Comparison of ENCODE assay signal across 9 cellular contexts in the genomic region with DNA sequence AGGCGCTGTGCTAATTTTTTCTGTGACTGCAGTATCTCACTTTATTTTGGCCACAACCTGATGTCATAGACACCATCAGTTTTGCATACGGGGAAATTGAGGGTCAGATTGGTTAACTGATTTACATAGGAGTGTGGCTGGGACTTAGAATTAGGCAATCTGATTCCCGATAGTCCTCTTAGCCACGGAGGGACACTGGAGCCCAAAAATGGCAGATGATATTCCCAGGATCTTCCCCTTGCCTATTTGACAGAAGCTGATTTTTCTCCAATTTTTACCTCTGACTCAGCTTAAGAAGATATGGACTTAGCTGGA. TPM values are rescaled to one million over a fixed set of nuclear protein-coding genes. Genes with fewer than 3 reads are reported as not detected.
DNase-seq lines count a peak whose midpoint lies in the region; ATAC-seq, FAIRE-seq and TF ChIP-seq lines count a peak whose summit lies in the region.
"Had no signal": no experiment of that assay in that cellular context is flagged by ENCODE, and none has a peak within 500 bp of the region (broad histone marks: within the 10 kb centered on the region; RNA-seq: fewer than 3 reads in every experiment).

No MANE protein-coding gene starts in this region.

- POLR2A ChIA-PET in K562 (lab: Yijun Ruan, JAX): interaction anchor here (0.7 to 2.6 kb wide), 7 partner anchors 9 to 439 kb away, joined by 3 to 10 read pairs (median 3); no protein-coding TSS in a partner anchor

- H3K9me1 ChIP-seq in K562 (ENCODE audit: control insufficient read depth, insufficient read depth, low read length): no peaks in the 10 kb centered on the region

- no peak overlapping the region for H3K27ac ChIP-seq in K562 (ENCODE audit: extremely low read depth, low read depth, low read length)

- H3K4me3 ChIP-seq in K562 (peak overlapping the region; percentile 72), mononuclear cell (ENCODE audit: low read length) (peak overlapping the region; percentile 82)

- peak overlapping the region; percentile 88 for H3K4me2 ChIP-seq in K562 (ENCODE audit: insufficient read depth, low read length)

- TF ChIP-seq EP300 in K562 (IDR thresholded peaks at IDR 0.05; ENCODE audit: low read length): no peak

- intact Hi-C loops in K562 (cut with micrococcal nuclease): no loop called here

- ATAC-seq in K562: no peak

- DNase-seq in GF-D8 (lab: John Stamatoyannopoulos, UW) (peak; percentile 1), HuH-7 (ENCODE audit: low spot score) (peak; percentile 36), K562 (ENCODE audit: extremely low read depth in 1 of 4, low spot score in 3 of 4) (no peak), T-helper 9 cell (no peak), epidermal melanocyte (ENCODE audit: insufficient read length, low spot score) (no peak), COR-L47 (lab: John Stamatoyannopoulos, UW) (no peak), superior temporal gyrus (ENCODE audit: extremely low spot score) (no peak)

- H3K27me3 ChIP-seq in K562 (ENCODE audit: control insufficient read depth in 2 of 2, insufficient read depth in 2 of 2, low read length in 2 of 2): no peaks in the 10 kb centered on the region
- H3K27me3 ChIP-seq in mononuclear cell (ENCODE audit: insufficient read depth, low read length): no peaks in the 10 kb centered on the region

- no peaks in the 10 kb centered on the region for H3K36me3 ChIP-seq in K562 (ENCODE audit: control insufficient read depth, insufficient read depth, low read length)

- H3K9ac ChIP-seq in K562 (ENCODE audit: insufficient read depth in 1 of 2, low read depth in 2 of 2, low read length in 2 of 2): peak overlapping the region; percentile 53 to 57; a peak in 2 of 4 replicates

- no peak for TF ChIP-seq CTCF in K562 (IDR thresholded peaks at IDR 0.05 in 2 of 3, conservative IDR thresholded peaks at IDR 0.05 in 1 of 3; ENCODE audit: insufficient read depth in 2 of 3, low read depth in 1 of 3, low read length in 3 of 3)

- H3K9me3 ChIP-seq in K562 (replicated peaks; ENCODE audit: control insufficient read depth, insufficient read depth, low read depth, low read length): no peaks in the 10 kb centered on the region
- H3K9me3 ChIP-seq in mononuclear cell (ENCODE audit: low read depth, low read length): no peaks in the 10 kb centered on the region

- H3K4me1 ChIP-seq in K562 (replicated peaks in 1 of 2; ENCODE audit: control insufficient read depth in 2 of 2, insufficient read depth in 2 of 2, low read length in 2 of 2): peaks cover 21 to 33% of the 10 kb centered on the region in 2 experiments
- H3K4me1 ChIP-seq in mononuclear cell (ENCODE audit: insufficient read depth, low read length): peaks cover 26% of the 10 kb centered on the region

- TF ChIP-seq POLR2A in K562 (conservative IDR thresholded peaks at IDR 0.05): no peak

- H4K20me1 ChIP-seq in K562 (replicated peaks; ENCODE audit: control insufficient read depth, insufficient read depth, low read length): peaks cover 6% of the 10 kb centered on the region; the same call in 1 of the 2 replicates

- TF ChIP-seq RAD21 in K562 (CRISPR knock-in tag; conservative IDR thresholded peaks at IDR 0.05 in 1 of 2, IDR thresholded peaks at IDR 0.05 in 1 of 2): no peak

- no peak overlapping the region; the same call in 1 of the 2 replicates for H2AFZ ChIP-seq in K562 (ENCODE audit: low read depth, low read length)

- in situ Hi-C loops in K562 (cut with MboI): no loop called here

- H3K79me2 ChIP-seq in K562 (ENCODE audit: control insufficient read depth, insufficient read depth, low read length): peaks cover 34% of the 10 kb centered on the region

- CTCF ChIA-PET in K562 (lab: Yijun Ruan, JAX; ENCODE audit: low intra/inter-chr PET ratio): no interaction called here

- BruUV-seq in K562 (replicated peaks; lab: Mats Ljungman, UMichigan): no TSS peak

- FAIRE-seq in K562 (lab: Jason Lieb, UNC): no peak

- 5% methylated on average over 4 of the region's 4 CpGs for WGBS in K562 (ENCODE audit: insufficient coverage, low coverage, missing lambda C conversion rate)

TF ChIP-seq in K562, 482 proteins besides CTCF, POLR2A, EP300 and RAD21:
- no peak for TF ChIP-seq MBD2 (IDR thresholded peaks at IDR 0.05; ENCODE audit: borderline replicate concordance, low read depth)
- no peak for TF ChIP-seq ZNF146 (CRISPR knock-in tag; IDR thresholded peaks at IDR 0.05; ENCODE audit: unreplicated experiment)
- no peak for TF ChIP-seq ZNF239 (CRISPR knock-in tag; IDR thresholded peaks at IDR 0.05)
- no peak for TF ChIP-seq ARID2 (IDR thresholded peaks at IDR 0.05)
- no peak for TF ChIP-seq IRF2 (CRISPR knock-in tag; IDR thresholded peaks at IDR 0.05)
- no peak for TF ChIP-seq RBM17 (IDR thresholded peaks at IDR 0.05; ENCODE audit: borderline replicate concordance, low read depth, low read length)
- no peak for TF ChIP-seq SPI1 (IDR thresholded peaks at IDR 0.05; ENCODE audit: borderline replicate concordance, low read depth, low read length)
- no peak for TF ChIP-seq RBM39 (optimal IDR thresholded peaks at IDR 0.05; ENCODE audit: low read depth, low read length)
- TF ChIP-seq ZNF766 (CRISPR knock-in tag; conservative IDR thresholded peaks at IDR 0.05): 0 out of 2 replicates have a peak, but pooled peaks have one; percentile 39
- no peak for TF ChIP-seq ZEB2 (IDR thresholded peaks at IDR 0.05)
- TF ChIP-seq ATF7 (IDR thresholded peaks at IDR 0.05): 0 out of 2 replicates have a peak, but pooled peaks have one; percentile 29
- TF ChIP-seq, protein P1, sequence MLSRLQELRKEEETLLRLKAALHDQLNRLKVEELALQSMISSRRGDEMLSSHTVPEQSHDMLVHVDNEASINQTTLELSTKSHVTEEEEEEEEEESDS (CRISPR knock-in tag; IDR thresholded peaks at IDR 0.05): no peak
- TF ChIP-seq CEBPG (CRISPR knock-in tag; IDR thresholded peaks at IDR 0.05): no peak
- 0 out of 4 replicates have a peak, but pooled peaks of 1 of the 2 experiments have one; percentile 31 for TF ChIP-seq CEBPG (tag; conservative IDR thresholded peaks at IDR 0.05 in 1 of 2, IDR thresholded peaks at IDR 0.05 in 1 of 2)
- TF ChIP-seq PTBP1 (IDR thresholded peaks at IDR 0.05; ENCODE audit: low read depth, low read length): no peak

RNA-seq across cellular contexts. Expression of a gene that starts 1.3 kb away (rescaled TPM):
- total RNA-seq in K562 (2011; cell fraction: chromatin; rRNA removed; ENCODE audit: low replicate concordance): 55.4 and 75.5 TPM in 2 replicates
- total RNA-seq in K562 (2011; cell fraction: nucleolus; rRNA removed): 32.4 and 50.1 TPM in 2 replicates
- total RNA-seq in K562 (2011; cell fraction: nucleoplasm; rRNA removed): 56.6 and 61.7 TPM in 2 replicates
- 16.2 and 22.4 TPM in 2 replicates for total RNA-seq in K562 (2014; rRNA removed)
- total RNA-seq in K562 (2014; rRNA removed; fragmentation: Illumina TruSeq; extraction: Trizol): 21.9 and 26.1 TPM in 2 replicates
- total RNA-seq in K562 (2015; rRNA removed; fragmentation: Illumina TruSeq; extraction: Trizol): 20.8 and 21.7 TPM in 2 replicates
- 21.3 and 24.4 TPM in 2 replicates for total RNA-seq in K562 (2021)
- polyA plus RNA-seq in K562 (2011; rRNA removed): 11.2 and 20.4 TPM in 2 replicates
- polyA plus RNA-seq in K562 (2011; cell fraction: cytosol; rRNA removed): 3.8 and 5.1 TPM in 2 replicates
- 8.6 and 9.4 TPM in 2 replicates for polyA plus RNA-seq in K562 (2011; cell fraction: nucleus; rRNA removed)
- 10.9 and 17.2 TPM in 2 replicates for polyA plus RNA-seq in K562 (2012)
- polyA plus RNA-seq in K562 (2014; fragmentation: Illumina TruSeq; extraction: Trizol): 16.4 and 16.7 TPM in 2 replicates
- 1 to 10 TPM; 4.5 to 4.9 TPM for polyA plus RNA-seq in K562 (2014; fragmentation: Nextera tagmentation; extraction: Ambion mirVana)
- 6.9 and 8.6 TPM in 2 replicates for polyA plus RNA-seq in K562 (2014; rRNA removed)
- 55.2 and 66.7 TPM in 2 replicates for polyA minus RNA-seq in K562 (2011; rRNA and poly(A)+ RNA removed)
- 23.1 and 45.0 TPM in 2 replicates for polyA minus RNA-seq in K562 (2011; cell fraction: cytosol; rRNA and poly(A)+ RNA removed)
- 9.0 and 13.3 TPM in 2 replicates for polyA minus RNA-seq in K562 (2011; cell fraction: nucleus; rRNA and poly(A)+ RNA removed)
- 141 TPM for total RNA-seq in mononuclear cell

RNA-seq across cellular contexts. Expression of a gene that starts 46.2 kb away (rescaled TPM):
- total RNA-seq in K562 (2011; cell fraction: chromatin; rRNA removed; ENCODE audit: low replicate concordance): not detected in 2 replicates
- total RNA-seq in K562 (2011; cell fraction: nucleolus; rRNA removed): not detected in 2 replicates
- total RNA-seq in K562 (2011; cell fraction: nucleoplasm; rRNA removed): not detected in 2 replicates
- not detected in 2 replicates for total RNA-seq in K562 (2014; rRNA removed)
- not detected in 2 replicates for total RNA-seq in K562 (2014; rRNA removed; fragmentation: Illumina TruSeq; extraction: Trizol)
- total RNA-seq in K562 (2015; rRNA removed; fragmentation: Illumina TruSeq; extraction: Trizol): not detected in 2 replicates
- not detected in 2 replicates for total RNA-seq in K562 (2021)
- polyA plus RNA-seq in K562 (2011; rRNA removed): not detected in 2 replicates
- polyA plus RNA-seq in K562 (2011; cell fraction: cytosol; rRNA removed): not detected in 2 replicates
- polyA plus RNA-seq in K562 (2011; cell fraction: nucleus; rRNA removed): not detected in 2 replicates
- polyA plus RNA-seq in K562 (2012): not detected in 2 replicates
- not detected in 2 replicates for polyA plus RNA-seq in K562 (2014; fragmentation: Illumina TruSeq; extraction: Trizol)
- not detected for polyA plus RNA-seq in K562 (2014; fragmentation: Nextera tagmentation; extraction: Ambion mirVana)
- not detected in 2 replicates for polyA plus RNA-seq in K562 (2014; rRNA removed)
- polyA minus RNA-seq in K562 (2011; rRNA and poly(A)+ RNA removed): not detected in 2 replicates
- polyA minus RNA-seq in K562 (2011; cell fraction: cytosol; rRNA and poly(A)+ RNA removed): not detected in 2 replicates
- not detected in 2 replicates for polyA minus RNA-seq in K562 (2011; cell fraction: nucleus; rRNA and poly(A)+ RNA removed)
- not detected for total RNA-seq in mononuclear cell
- total RNA-seq: SK-MEL-5 had no signal

Comparison
In these comparisons a context has a peak if more than half of its experiments do, and no peak if none do; other contexts are left out.
1. DNase-seq: peak in GF-D8 (single experiment) and HuH-7 (single experiment); none in K562 (0 of 4), T-helper 9 cell (single experiment), epidermal melanocyte (single experiment), COR-L47 (single experiment) and superior temporal gyrus (single experiment).